In the genomic region with DNA sequence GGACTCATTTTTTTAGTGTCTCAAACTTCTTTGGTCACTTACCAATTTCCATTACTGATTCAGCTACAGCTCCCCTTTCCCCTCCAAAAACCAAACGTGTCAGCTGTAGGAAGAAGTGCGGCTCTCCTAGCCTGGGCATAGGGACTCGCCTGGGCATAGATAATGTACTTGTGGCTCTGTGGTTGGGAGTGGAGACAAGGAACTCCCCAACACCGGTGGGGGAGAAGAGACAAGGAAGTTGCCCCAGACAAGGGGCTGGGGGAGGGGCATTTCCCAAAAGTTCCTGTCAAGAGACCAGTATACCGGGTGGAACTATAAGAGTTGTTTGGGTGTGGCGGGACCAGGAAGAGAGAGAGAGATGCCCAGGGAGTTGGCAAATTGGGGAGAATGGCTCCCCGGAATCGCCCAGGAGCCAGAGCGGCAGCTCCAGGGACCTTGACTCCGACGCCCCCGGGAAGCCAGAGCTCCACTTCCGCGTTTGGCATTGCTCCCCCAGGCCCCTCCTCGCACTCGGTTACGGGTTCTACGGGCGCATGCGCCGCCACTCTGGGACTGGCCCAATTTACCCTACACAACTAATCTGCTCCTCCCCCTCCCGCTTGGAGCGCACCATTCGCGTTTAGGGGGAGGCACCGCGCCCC, we compare ENCODE assay signal across 1 cellular context.
TF ChIP-seq lines count a peak whose summit lies in the region.

No MANE protein-coding gene starts in this region.

TF ChIP-seq in HepG2, 621 proteins besides CTCF, POLR2A, EP300 and RAD21 (continued from another document and continues in another):
- no peak for TF ChIP-seq JDP2 (CRISPR knock-in tag; IDR thresholded peaks at IDR 0.05; ENCODE audit: borderline replicate concordance)
- no peak for TF ChIP-seq ZNF354B (CRISPR knock-in tag; IDR thresholded peaks at IDR 0.05)
- peak; percentile 62; the same call in 1 of the 2 replicates for TF ChIP-seq CCDC6 (CRISPR knock-in tag; IDR thresholded peaks at IDR 0.05)
- no peak for TF ChIP-seq ZFYVE20 (CRISPR knock-in tag; IDR thresholded peaks at IDR 0.05; ENCODE audit: borderline replicate concordance, low read depth)
- TF ChIP-seq ZNF839 (CRISPR knock-in tag; IDR thresholded peaks at IDR 0.05; ENCODE audit: borderline replicate concordance), result no peak
- no peak for TF ChIP-seq ZNF292 (CRISPR knock-in tag; IDR thresholded peaks at IDR 0.05; ENCODE audit: borderline replicate concordance, low read depth)
- no peak; the same call in 1 of the 2 replicates for TF ChIP-seq PITX1 (CRISPR knock-in tag; IDR thresholded peaks at IDR 0.05)
- TF ChIP-seq DDIT3 (CRISPR knock-in tag; IDR thresholded peaks at IDR 0.05), result no peak
- TF ChIP-seq ZNF678 (CRISPR knock-in tag; IDR thresholded peaks at IDR 0.05), result no peak
- no peak for TF ChIP-seq GLMP (CRISPR knock-in tag; IDR thresholded peaks at IDR 0.05; ENCODE audit: borderline replicate concordance)
- TF ChIP-seq MEF2D (CRISPR knock-in tag; IDR thresholded peaks at IDR 0.05), result peak; percentile 70
- no peak for TF ChIP-seq USF2 (IDR thresholded peaks at IDR 0.05; ENCODE audit: low read depth, low read length)
- no peak for TF ChIP-seq USF2 (CRISPR knock-in tag; IDR thresholded peaks at IDR 0.05; ENCODE audit: borderline replicate concordance)
- no peak for TF ChIP-seq ZNF576 (CRISPR knock-in tag; IDR thresholded peaks at IDR 0.05)
- TF ChIP-seq NKX3-1 (CRISPR knock-in tag; IDR thresholded peaks at IDR 0.05), result peak; percentile 91; the same call in 1 of the 2 replicates
- peak; percentile 19; the same call in 1 of the 2 replicates for TF ChIP-seq ZNF225 (CRISPR knock-in tag; IDR thresholded peaks at IDR 0.05)
- no peak for TF ChIP-seq NCOR1 (IDR thresholded peaks at IDR 0.05; ENCODE audit: borderline replicate concordance, low read length)
- no peak for TF ChIP-seq THYN1 (CRISPR knock-in tag; IDR thresholded peaks at IDR 0.05; ENCODE audit: borderline replicate concordance, low read depth)
- TF ChIP-seq FOXA1 (IDR thresholded peaks at IDR 0.05), result no peak
- TF ChIP-seq FOXA1 (CRISPR knock-in tag; IDR thresholded peaks at IDR 0.05), result no peak; the same call in 1 of the 2 replicates
- TF ChIP-seq HCFC1 (IDR thresholded peaks at IDR 0.05; ENCODE audit: low read depth, low read length), result no peak
- no peak for TF ChIP-seq MXD3 (CRISPR knock-in tag; IDR thresholded peaks at IDR 0.05)
- no peak for TF ChIP-seq ZNF432 (CRISPR knock-in tag; IDR thresholded peaks at IDR 0.05; ENCODE audit: borderline replicate concordance)
- TF ChIP-seq KLF16 (CRISPR knock-in tag; IDR thresholded peaks at IDR 0.05), result no peak
- TF ChIP-seq CREB1 (IDR thresholded peaks at IDR 0.05), result no peak
- no peak for TF ChIP-seq CREB1 (CRISPR knock-in tag; IDR thresholded peaks at IDR 0.05)
- TF ChIP-seq TSC22D2 (CRISPR knock-in tag; IDR thresholded peaks at IDR 0.05; ENCODE audit: borderline replicate concordance), result no peak
- peak in 1 of 2 experiments; percentile 16; a peak in 1 of 4 replicates for TF ChIP-seq NR2F1 (CRISPR knock-in tag; IDR thresholded peaks at IDR 0.05)
- TF ChIP-seq MED1 (CRISPR knock-in tag; IDR thresholded peaks at IDR 0.05), result peak; percentile 37
- TF ChIP-seq ZNF580 (CRISPR knock-in tag; IDR thresholded peaks at IDR 0.05; ENCODE audit: borderline replicate concordance, low read depth), result no peak
- TF ChIP-seq ZSCAN29 (CRISPR knock-in tag; conservative IDR thresholded peaks at IDR 0.05), result no peak
- TF ChIP-seq ZNF569 (CRISPR knock-in tag; IDR thresholded peaks at IDR 0.05; ENCODE audit: borderline replicate concordance), result 0 out of 2 replicates have a peak, but pooled peaks have one; percentile 72
- no peak for TF ChIP-seq CC2D1A (CRISPR knock-in tag; IDR thresholded peaks at IDR 0.05)
- no peak for TF ChIP-seq ZNF770 (CRISPR knock-in tag; IDR thresholded peaks at IDR 0.05)
- no peak for TF ChIP-seq ZZZ3 (CRISPR knock-in tag; IDR thresholded peaks at IDR 0.05; ENCODE audit: borderline replicate concordance)
- no peak for TF ChIP-seq MIXL1 (CRISPR knock-in tag; IDR thresholded peaks at IDR 0.05)
- no peak for TF ChIP-seq ZNF234 (CRISPR knock-in tag; conservative IDR thresholded peaks at IDR 0.05)
- 0 out of 2 replicates have a peak, but pooled peaks have one; percentile 54 for TF ChIP-seq KLF12 (CRISPR knock-in tag; IDR thresholded peaks at IDR 0.05; ENCODE audit: borderline replicate concordance)
- no peak for TF ChIP-seq RFXANK (CRISPR knock-in tag; IDR thresholded peaks at IDR 0.05)
- TF ChIP-seq GTF2F1 (IDR thresholded peaks at IDR 0.05; ENCODE audit: low read length), result peak; percentile 6; the same call in 1 of the 2 replicates
- TF ChIP-seq, protein P1, sequence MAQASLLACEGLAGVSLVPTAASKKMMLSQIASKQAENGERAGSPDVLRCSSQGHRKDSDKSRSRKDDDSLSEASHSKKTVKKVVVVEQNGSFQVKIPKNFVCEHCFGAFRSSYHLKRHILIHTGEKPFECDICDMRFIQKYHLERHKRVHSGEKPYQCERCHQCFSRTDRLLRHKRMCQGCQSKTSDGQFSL (CRISPR knock-in tag; IDR thresholded peaks at IDR 0.05), result peak; percentile 45; the same call in 1 of the 2 replicates
- peak; percentile 57 for TF ChIP-seq RBM22 (optimal IDR thresholded peaks at IDR 0.05; ENCODE audit: low read length)
- TF ChIP-seq FOXK2 (IDR thresholded peaks at IDR 0.05), result no peak
- no peak for TF ChIP-seq ZBTB26 (CRISPR knock-in tag; IDR thresholded peaks at IDR 0.05; ENCODE audit: borderline replicate concordance)
- 0 out of 2 replicates have a peak, but pooled peaks have one; percentile 13 for TF ChIP-seq ARNTL (CRISPR knock-in tag; IDR thresholded peaks at IDR 0.05)
- no peak for TF ChIP-seq REL (CRISPR knock-in tag; conservative IDR thresholded peaks at IDR 0.05)
- no peak for TF ChIP-seq ESRRA (CRISPR knock-in tag; IDR thresholded peaks at IDR 0.05; ENCODE audit: low read depth)
- TF ChIP-seq ZNF12 (CRISPR knock-in tag; IDR thresholded peaks at IDR 0.05), result 0 out of 2 replicates have a peak, but pooled peaks have one; percentile 4
- 0 out of 2 replicates have a peak, but pooled peaks have one; percentile 25 for TF ChIP-seq FOXO4 (CRISPR knock-in tag; conservative IDR thresholded peaks at IDR 0.05)
- TF ChIP-seq BCL3 (CRISPR knock-in tag; IDR thresholded peaks at IDR 0.05), result no peak
- TF ChIP-seq ZNF264 (CRISPR knock-in tag; IDR thresholded peaks at IDR 0.05), result 0 out of 2 replicates have a peak, but pooled peaks have one; percentile 33
- TF ChIP-seq, protein P2, sequence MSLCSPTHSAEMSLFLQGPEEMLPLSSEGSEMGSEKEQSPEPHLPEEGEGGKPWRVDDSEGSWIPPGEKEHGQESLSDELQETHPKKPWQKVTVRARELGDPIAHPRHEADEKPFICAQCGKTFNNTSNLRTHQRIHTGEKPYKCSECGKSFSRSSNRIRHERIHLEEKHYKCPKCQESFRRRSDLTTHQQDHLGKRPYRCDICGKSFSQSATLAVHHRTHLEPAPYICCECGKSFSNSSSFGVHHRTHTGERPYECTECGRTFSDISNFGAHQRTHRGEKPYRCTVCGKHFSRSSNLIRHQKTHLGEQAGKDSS (CRISPR knock-in tag; IDR thresholded peaks at IDR 0.05; ENCODE audit: borderline replicate concordance, low read depth), result no peak
- no peak for TF ChIP-seq SNAI1 (CRISPR knock-in tag; IDR thresholded peaks at IDR 0.05; ENCODE audit: borderline replicate concordance)
- TF ChIP-seq TGIF2 (CRISPR knock-in tag; IDR thresholded peaks at IDR 0.05), result 0 out of 2 replicates have a peak, but pooled peaks have one; percentile 27
- TF ChIP-seq ZNF670 (CRISPR knock-in tag; IDR thresholded peaks at IDR 0.05; ENCODE audit: borderline replicate concordance), result no peak
- no peak for TF ChIP-seq SRSF9 (IDR thresholded peaks at IDR 0.05; ENCODE audit: borderline replicate concordance, insufficient read depth, low read depth, low read length, poor library complexity, severe bottlenecking)
- TF ChIP-seq FIP1L1 (IDR thresholded peaks at IDR 0.05; ENCODE audit: borderline replicate concordance, insufficient read depth, low read depth, low read length), result no peak
- TF ChIP-seq ZBTB3 (CRISPR knock-in tag; IDR thresholded peaks at IDR 0.05; ENCODE audit: borderline replicate concordance, low read depth), result no peak
- TF ChIP-seq SP2 (CRISPR knock-in tag; IDR thresholded peaks at IDR 0.05), result no peak
- no peak for TF ChIP-seq ZNF577 (CRISPR knock-in tag; IDR thresholded peaks at IDR 0.05; ENCODE audit: borderline replicate concordance, low read depth)
- TF ChIP-seq MAZ (IDR thresholded peaks at IDR 0.05; ENCODE audit: borderline replicate concordance, low read depth, low read length), result no peak; the same call in none of the 2 replicates
- no peak for TF ChIP-seq MAZ (CRISPR knock-in tag; IDR thresholded peaks at IDR 0.05; ENCODE audit: low read depth)
